ENCODE assay signal across 2 cellular contexts in the genomic region with DNA sequence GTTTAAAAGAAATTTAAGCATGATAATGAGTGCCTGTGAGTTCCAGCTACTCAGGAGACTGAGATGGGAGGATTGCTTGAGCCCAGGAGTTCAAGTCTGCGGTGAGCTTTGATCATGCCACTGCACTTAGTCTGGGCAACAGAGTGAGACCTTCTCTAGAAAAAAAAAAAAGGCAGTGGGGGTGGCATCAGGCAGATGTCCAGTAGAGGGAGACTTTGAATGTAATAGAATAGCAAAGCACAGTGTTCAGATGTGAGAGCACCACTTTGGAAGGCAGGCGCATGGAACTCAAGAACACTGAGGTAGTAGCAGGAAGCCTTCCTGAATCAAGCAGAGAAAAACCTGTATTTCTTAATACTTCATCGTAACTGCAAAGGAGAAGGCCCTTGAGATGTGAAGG.
TF ChIP-seq lines count a peak whose summit lies in the region.

No MANE protein-coding gene starts in this region.

TF ChIP-seq in A549, 52 proteins besides CTCF, POLR2A, EP300 and RAD21 (continued from another document):
- TF ChIP-seq SMC3 (IDR thresholded peaks at IDR 0.05) (no peak), ZSCAN20 (CRISPR knock-in tag; IDR thresholded peaks at IDR 0.05) (no peak), CEBPB (IDR thresholded peaks at IDR 0.05) (no peak), ZNF302 (CRISPR knock-in tag; IDR thresholded peaks at IDR 0.05) (no peak)

TF ChIP-seq in GM12878, 131 proteins besides CTCF, POLR2A, EP300 and RAD21 (continued from another document):
- TF ChIP-seq, protein P1, sequence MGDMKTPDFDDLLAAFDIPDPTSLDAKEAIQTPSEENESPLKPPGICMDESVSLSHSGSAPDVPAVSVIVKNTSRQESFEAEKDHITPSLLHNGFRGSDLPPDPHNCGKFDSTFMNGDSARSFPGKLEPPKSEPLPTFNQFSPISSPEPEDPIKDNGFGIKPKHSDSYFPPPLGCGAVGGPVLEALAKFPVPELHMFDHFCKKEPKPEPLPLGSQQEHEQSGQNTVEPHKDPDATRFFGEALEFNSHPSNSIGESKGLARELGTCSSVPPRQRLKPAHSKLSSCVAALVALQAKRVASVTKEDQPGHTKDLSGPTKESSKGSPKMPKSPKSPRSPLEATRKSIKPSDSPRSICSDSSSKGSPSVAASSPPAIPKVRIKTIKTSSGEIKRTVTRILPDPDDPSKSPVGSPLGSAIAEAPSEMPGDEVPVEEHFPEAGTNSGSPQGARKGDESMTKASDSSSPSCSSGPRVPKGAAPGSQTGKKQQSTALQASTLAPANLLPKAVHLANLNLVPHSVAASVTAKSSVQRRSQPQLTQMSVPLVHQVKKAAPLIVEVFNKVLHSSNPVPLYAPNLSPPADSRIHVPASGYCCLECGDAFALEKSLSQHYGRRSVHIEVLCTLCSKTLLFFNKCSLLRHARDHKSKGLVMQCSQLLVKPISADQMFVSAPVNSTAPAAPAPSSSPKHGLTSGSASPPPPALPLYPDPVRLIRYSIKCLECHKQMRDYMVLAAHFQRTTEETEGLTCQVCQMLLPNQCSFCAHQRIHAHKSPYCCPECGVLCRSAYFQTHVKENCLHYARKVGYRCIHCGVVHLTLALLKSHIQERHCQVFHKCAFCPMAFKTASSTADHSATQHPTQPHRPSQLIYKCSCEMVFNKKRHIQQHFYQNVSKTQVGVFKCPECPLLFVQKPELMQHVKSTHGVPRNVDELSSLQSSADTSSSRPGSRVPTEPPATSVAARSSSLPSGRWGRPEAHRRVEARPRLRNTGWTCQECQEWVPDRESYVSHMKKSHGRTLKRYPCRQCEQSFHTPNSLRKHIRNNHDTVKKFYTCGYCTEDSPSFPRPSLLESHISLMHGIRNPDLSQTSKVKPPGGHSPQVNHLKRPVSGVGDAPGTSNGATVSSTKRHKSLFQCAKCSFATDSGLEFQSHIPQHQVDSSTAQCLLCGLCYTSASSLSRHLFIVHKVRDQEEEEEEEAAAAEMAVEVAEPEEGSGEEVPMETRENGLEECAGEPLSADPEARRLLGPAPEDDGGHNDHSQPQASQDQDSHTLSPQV (IDR thresholded peaks at IDR 0.05): no peak
- TF ChIP-seq ZNF207 (IDR thresholded peaks at IDR 0.05; ENCODE audit: borderline replicate concordance): no peak
- no peak for TF ChIP-seq MTA3 (IDR thresholded peaks at IDR 0.05; ENCODE audit: borderline replicate concordance, low read length)
- TF ChIP-seq LARP7 (IDR thresholded peaks at IDR 0.05): no peak
- no peak for TF ChIP-seq RBBP5 (conservative IDR thresholded peaks at IDR 0.05)
- no peak for TF ChIP-seq NKRF (conservative IDR thresholded peaks at IDR 0.05)
- no peak for TF ChIP-seq TCF12 (IDR thresholded peaks at IDR 0.05; ENCODE audit: low read depth, low read length)
- TF ChIP-seq EGR1 (IDR thresholded peaks at IDR 0.05; ENCODE audit: borderline replicate concordance in 1 of 2, low read depth in 2 of 2, low read length in 2 of 2): no peak
